14 cellular contexts compared by ENCODE assay signal in the genomic region with DNA sequence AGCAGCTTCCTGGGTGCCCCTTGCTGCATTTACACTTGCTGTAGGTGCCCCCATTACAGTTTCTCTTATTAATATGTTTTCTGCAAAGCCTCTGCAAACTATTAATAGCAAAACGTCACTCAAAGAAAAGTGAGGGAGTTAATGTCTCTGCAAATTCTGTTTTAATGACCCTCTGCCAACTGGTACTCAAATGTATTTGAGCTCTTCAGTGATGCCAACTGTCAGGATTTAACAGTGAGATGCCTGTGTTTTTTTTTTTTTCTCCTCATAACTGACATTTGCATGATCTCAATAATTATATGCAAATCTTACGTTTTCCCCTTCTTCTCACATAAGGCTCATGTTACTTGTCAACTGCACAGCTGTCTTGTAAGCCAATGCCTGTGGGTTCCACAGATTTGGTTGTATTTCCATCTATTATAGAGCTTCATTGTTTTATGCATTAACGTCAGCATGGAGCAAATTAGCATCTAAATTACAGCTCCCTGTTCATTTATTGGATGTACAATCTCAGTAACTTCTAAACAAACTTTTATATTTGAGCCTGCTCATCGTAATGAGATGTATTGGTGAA. TPM values are rescaled to one million over a fixed set of nuclear protein-coding genes. Genes with fewer than 3 reads are reported as not detected.
DNase-seq lines count a peak whose midpoint lies in the region; ATAC-seq and TF ChIP-seq lines count a peak whose summit lies in the region.
"Had no signal": no experiment of that assay in that cellular context is flagged by ENCODE, and none has a peak within 500 bp of the region (broad histone marks: within the 10 kb centered on the region; RNA-seq: fewer than 3 reads in every experiment).

No MANE protein-coding gene starts in this region.

- H3K9me3 Mint-ChIP-seq in stimulated activated naive B cell treated with anti-CD40 and anti-IgM and Interleukin-4, amounts not matched to agents 10 μg/mL and 1 μg/mL and 100 μg/mL, for 72 hours: no peaks in the 10 kb centered on the region
- H3K9me3 Mint-ChIP-seq: H9 had no signal

- no peaks in the 10 kb centered on the region for H3K79me2 ChIP-seq in neural cell (replicated peaks; ENCODE audit: insufficient read depth, low read length)

- peak overlapping the region; percentile 76 for H3K9ac ChIP-seq in neural cell (ENCODE audit: low read length)
- H3K9ac ChIP-seq: BLaER1 had no signal

- TF ChIP-seq CTCF in neural cell (IDR thresholded peaks at IDR 0.05; ENCODE audit: poor library complexity, severe bottlenecking): no peak

- no peak overlapping the region for H2AFZ ChIP-seq in neural cell (ENCODE audit: low read depth, low read length)

- H3K4me1 Mint-ChIP-seq in stimulated activated naive B cell treated with anti-CD40 and anti-IgM and Interleukin-4, amounts not matched to agents 10 μg/mL and 1 μg/mL and 100 μg/mL, for 72 hours: no peaks in the 10 kb centered on the region
- H3K4me1 Mint-ChIP-seq: CD8-positive, alpha-beta memory T cell; H9; IgD-negative memory B cell had no signal

- H3K36me3 ChIP-seq in neural cell (ENCODE audit: insufficient read depth, low read length): no peaks in the 10 kb centered on the region
- H3K36me3 ChIP-seq: BLaER1 had no signal

- H3K27me3 Mint-ChIP-seq in stimulated activated naive B cell treated with anti-CD40 and anti-IgM and Interleukin-4, amounts not matched to agents 10 μg/mL and 1 μg/mL and 100 μg/mL, for 72 hours: no peaks in the 10 kb centered on the region
- H3K27me3 Mint-ChIP-seq: CD8-positive, alpha-beta memory T cell; IgD-negative memory B cell had no signal

- H3K27ac Mint-ChIP-seq in stimulated activated naive B cell treated with anti-CD40 and anti-IgM and Interleukin-4, amounts not matched to agents 10 μg/mL and 1 μg/mL and 100 μg/mL, for 72 hours: no peak overlapping the region
- H3K27ac Mint-ChIP-seq: CD8-positive, alpha-beta memory T cell; H9; IgD-negative memory B cell had no signal

- DNase-seq in NCI-H1694 (lab: John Stamatoyannopoulos, UW): peak; percentile 50
- peak; percentile 11 for DNase-seq in NCI-H2171 (lab: John Stamatoyannopoulos, UW)
- peak; percentile 99 for DNase-seq in NCI-H526 treated with DMSO at 0.1 percent for 48 hours (lab: John Stamatoyannopoulos, UW)
- DNase-seq in stimulated activated naive B cell treated with anti-CD40 and anti-IgM and Interleukin-4, amounts not matched to agents 10 μg/mL and 1 μg/mL and 100 μg/mL, for 72 hours: no peak
- DNase-seq: AML-193; Caco-2; CD8-positive, alpha-beta memory T cell; GOT3; H9 had no signal

- no peaks in the 10 kb centered on the region for H3K36me3 Mint-ChIP-seq in stimulated activated naive B cell treated with anti-CD40 and anti-IgM and Interleukin-4, amounts not matched to agents 10 μg/mL and 1 μg/mL and 100 μg/mL, for 72 hours
- H3K36me3 Mint-ChIP-seq: CD8-positive, alpha-beta memory T cell; IgD-negative memory B cell had no signal

- ATAC-seq in GM19463 (IDR thresholded peaks at IDR 0.05; ENCODE audit: unreplicated experiment) (no peak), HG02642 (IDR thresholded peaks at IDR 0.05; ENCODE audit: poor library complexity, unreplicated experiment) (no peak)
- ATAC-seq in stimulated activated naive B cell treated with anti-CD40 and anti-IgM and Interleukin-4, amounts not matched to agents 10 μg/mL and 1 μg/mL and 100 μg/mL, for 72 hours (replicated peaks): no peak

- peak; percentile 9 for TF ChIP-seq RAD21 in neural cell (conservative IDR thresholded peaks at IDR 0.05)

- peak overlapping the region; percentile 56 for H3K4me3 ChIP-seq in neural cell (ENCODE audit: low read length)
- H3K4me3 ChIP-seq: BLaER1 had no signal

- no peaks in the 10 kb centered on the region for H3K27me3 ChIP-seq in neural cell (ENCODE audit: insufficient read depth, low read depth, low read length)
- H3K27me3 ChIP-seq: BLaER1 had no signal

- peak; percentile 99 for TF ChIP-seq EP300 in neural cell (conservative IDR thresholded peaks at IDR 0.05; ENCODE audit: poor library complexity, severe bottlenecking)

- no peaks in the 10 kb centered on the region for H3K9me3 ChIP-seq in neural cell (ENCODE audit: low read length)
- H3K9me3 ChIP-seq: BLaER1, Caco-2 had no signal

- H3F3A ChIP-seq in neural cell (ENCODE audit: insufficient read depth, low read length, poor library complexity, severe bottlenecking): peaks cover 11% of the 10 kb centered on the region

- H3K27ac ChIP-seq in neural cell (ENCODE audit: low read length): peak overlapping the region; percentile 99
- H3K27ac ChIP-seq: BLaER1 had no signal

- H4K20me1 ChIP-seq in neural cell (ENCODE audit: insufficient read depth): no peaks in the 10 kb centered on the region
- H4K20me1 ChIP-seq: BLaER1 had no signal

- H3K4me3 Mint-ChIP-seq in stimulated activated naive B cell treated with anti-CD40 and anti-IgM and Interleukin-4, amounts not matched to agents 10 μg/mL and 1 μg/mL and 100 μg/mL, for 72 hours: no peak overlapping the region
- H3K4me3 Mint-ChIP-seq: CD8-positive, alpha-beta memory T cell; H9; IgD-negative memory B cell had no signal

- H3K4me2 ChIP-seq in neural cell (ENCODE audit: low read length): peak overlapping the region; percentile 67
- H3K4me2 ChIP-seq: BLaER1 had no signal

- no peaks in the 10 kb centered on the region for H3K9me2 ChIP-seq in neural cell (ENCODE audit: insufficient read depth, low read length)

TF ChIP-seq in neural cell, 6 proteins besides CTCF, POLR2A, EP300 and RAD21:
- TF ChIP-seq, protein P1, sequence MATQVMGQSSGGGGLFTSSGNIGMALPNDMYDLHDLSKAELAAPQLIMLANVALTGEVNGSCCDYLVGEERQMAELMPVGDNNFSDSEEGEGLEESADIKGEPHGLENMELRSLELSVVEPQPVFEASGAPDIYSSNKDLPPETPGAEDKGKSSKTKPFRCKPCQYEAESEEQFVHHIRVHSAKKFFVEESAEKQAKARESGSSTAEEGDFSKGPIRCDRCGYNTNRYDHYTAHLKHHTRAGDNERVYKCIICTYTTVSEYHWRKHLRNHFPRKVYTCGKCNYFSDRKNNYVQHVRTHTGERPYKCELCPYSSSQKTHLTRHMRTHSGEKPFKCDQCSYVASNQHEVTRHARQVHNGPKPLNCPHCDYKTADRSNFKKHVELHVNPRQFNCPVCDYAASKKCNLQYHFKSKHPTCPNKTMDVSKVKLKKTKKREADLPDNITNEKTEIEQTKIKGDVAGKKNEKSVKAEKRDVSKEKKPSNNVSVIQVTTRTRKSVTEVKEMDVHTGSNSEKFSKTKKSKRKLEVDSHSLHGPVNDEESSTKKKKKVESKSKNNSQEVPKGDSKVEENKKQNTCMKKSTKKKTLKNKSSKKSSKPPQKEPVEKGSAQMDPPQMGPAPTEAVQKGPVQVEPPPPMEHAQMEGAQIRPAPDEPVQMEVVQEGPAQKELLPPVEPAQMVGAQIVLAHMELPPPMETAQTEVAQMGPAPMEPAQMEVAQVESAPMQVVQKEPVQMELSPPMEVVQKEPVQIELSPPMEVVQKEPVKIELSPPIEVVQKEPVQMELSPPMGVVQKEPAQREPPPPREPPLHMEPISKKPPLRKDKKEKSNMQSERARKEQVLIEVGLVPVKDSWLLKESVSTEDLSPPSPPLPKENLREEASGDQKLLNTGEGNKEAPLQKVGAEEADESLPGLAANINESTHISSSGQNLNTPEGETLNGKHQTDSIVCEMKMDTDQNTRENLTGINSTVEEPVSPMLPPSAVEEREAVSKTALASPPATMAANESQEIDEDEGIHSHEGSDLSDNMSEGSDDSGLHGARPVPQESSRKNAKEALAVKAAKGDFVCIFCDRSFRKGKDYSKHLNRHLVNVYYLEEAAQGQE (IDR thresholded peaks at IDR 0.05; ENCODE audit: borderline replicate concordance): peak; percentile 73
- TF ChIP-seq SMC3 (conservative IDR thresholded peaks at IDR 0.05; ENCODE audit: poor library complexity) (no peak), TAF1 (IDR thresholded peaks at IDR 0.05; ENCODE audit: low read depth) (no peak), EZH2 (IDR thresholded peaks at IDR 0.05; ENCODE audit: borderline replicate concordance, insufficient read depth, low read length, poor library complexity, severe bottlenecking) (no peak), POLR2AphosphoS5 (IDR thresholded peaks at IDR 0.05) (peak; percentile 82), MXI1 (conservative IDR thresholded peaks at IDR 0.05; ENCODE audit: poor library complexity, severe bottlenecking) (no peak)

RNA-seq across cellular contexts. Expression of a gene that starts 38.3 kb away (rescaled TPM):
- 1.3 and 1.6 TPM in 2 replicates for polyA plus RNA-seq in neural cell
- polyA minus RNA-seq in neural cell: 4.2 and 5.6 TPM in 2 replicates
- polyA plus RNA-seq: CD8-positive, alpha-beta memory T cell; IgD-negative memory B cell had no signal
